In genomic region chr1:45266151-45266801, GRCh38 we compare ENCODE assay signal across 11 cellular contexts. TPM values are rescaled to one million over a fixed set of nuclear protein-coding genes. Genes with fewer than 3 reads are reported as not detected.
A peak's percentile ranks its signal among the peaks of the same experiment; 100 is the strongest.
DNase-seq lines count a peak whose midpoint lies in the region; ATAC-seq, FAIRE-seq and TF ChIP-seq lines count a peak whose summit lies in the region.
"Had no signal": no experiment of that assay in that cellular context is flagged by ENCODE, and none has a peak within 500 bp of the region (broad histone marks: within the 10 kb centered on the region; RNA-seq: fewer than 3 reads in every experiment).

No MANE protein-coding gene starts in this region.

- WGBS in gastroesophageal sphincter (ENCODE audit: low coverage in 1 of 2), 2 donors = 17 to 31% methylated on average over 6 to 7 of the region's 7 CpGs
- 73 to 81% methylated on average over 7 of the region's 7 CpGs for WGBS in lower leg skin, 2 donors

- no peak for TF ChIP-seq EP300 in gastroesophageal sphincter (IDR thresholded peaks at IDR 0.05)

- no peaks in the 10 kb centered on the region for H3K36me3 Mint-ChIP-seq in activated CD8-positive, alpha-beta T cell treated with anti-CD3 and anti-CD28 coated beads for 36 hours (ENCODE audit: low read depth)

- H3K4me3 ChIP-seq in gastroesophageal sphincter = no peak overlapping the region
- H3K4me3 ChIP-seq in lower leg skin (ENCODE audit: low read depth, poor library complexity, severe bottlenecking) = no peak overlapping the region

- H3K27me3 Mint-ChIP-seq in activated CD8-positive, alpha-beta T cell treated with anti-CD3 and anti-CD28 coated beads for 36 hours = no peaks in the 10 kb centered on the region
- H3K27me3 Mint-ChIP-seq: activated CD4-positive, alpha-beta T cell treated with anti-CD3 and anti-CD28 coated beads, Interleukin-2, amount 10 ng/mL, durations not matched to agents 24 days and 14 days had no signal

- TF ChIP-seq CTCF in gastroesophageal sphincter (IDR thresholded peaks at IDR 0.05) (peak in 1 of 4 experiments; percentile 6), lower leg skin (IDR thresholded peaks at IDR 0.05) (no peak), D721Med (IDR thresholded peaks at IDR 0.05; ENCODE audit: insufficient read depth, missing control alignments) (no peak)
- no peak for TF ChIP-seq CTCF in activated CD8-positive, alpha-beta T cell treated with anti-CD3 and anti-CD28 coated beads for 36 hours (IDR thresholded peaks at IDR 0.05)

- intact Hi-C loops in posterior vena cava (cut with DNase I) = no loop called here
- intact Hi-C loops in activated CD8-positive, alpha-beta T cell treated with anti-CD3 and anti-CD28 coated beads for 36 hours (cut with micrococcal nuclease) = no loop called here
- intact Hi-C loops in lower leg skin (cut with DNase I; ENCODE audit: low total_unique reads) = no loop called here

- DNase-seq in DMS53 (lab: John Stamatoyannopoulos, UW) = peak; percentile 94
- DNase-seq in SHP77 treated with DMSO at 0.1 percent for 48 hours (lab: John Stamatoyannopoulos, UW) = peak; percentile 80
- peak; percentile 85 for DNase-seq in posterior vena cava (ENCODE audit: low spot score)
- DNase-seq in stimulated activated naive CD4-positive, alpha-beta T cell treated with Interleukin-2 at 50 U/mL for 16 hours (lab: John Stamatoyannopoulos, UW) = no peak
- DNase-seq in activated CD8-positive, alpha-beta T cell treated with anti-CD3 and anti-CD28 coated beads for 36 hours = no peak
- DNase-seq in lower leg skin (ENCODE audit: low spot score in 2 of 2) = no peak
- no peak for DNase-seq in D721Med (ENCODE audit: insufficient read length, low spot score)
- DNase-seq: activated CD4-positive, alpha-beta T cell treated with anti-CD3 and anti-CD28 coated beads, Interleukin-2, amount 10 ng/mL, durations not matched to agents 24 days and 14 days; NCI-H146 had no signal

- peaks cover 0 to 26% (median 3%) of the 10 kb centered on the region in 3 donors for H3K4me1 ChIP-seq in gastroesophageal sphincter

- FAIRE-seq in D721Med (lab: Jason Lieb, UNC) = no peak
- FAIRE-seq: G401.6 had no signal

- ATAC-seq in gastroesophageal sphincter = peak; percentile 82
- ATAC-seq in activated CD8-positive, alpha-beta T cell treated with anti-CD3 and anti-CD28 coated beads for 36 hours = no peak

- H3K36me3 ChIP-seq in gastroesophageal sphincter = no peaks in the 10 kb centered on the region

- CTCF ChIA-PET in activated CD8-positive, alpha-beta T cell treated with anti-CD3 and anti-CD28 coated beads for 36 hours (lab: Charles Lee) = no interaction called here

- no peaks in the 10 kb centered on the region for H3K4me1 Mint-ChIP-seq in activated CD8-positive, alpha-beta T cell treated with anti-CD3 and anti-CD28 coated beads for 36 hours (ENCODE audit: low read depth)
- H3K4me1 Mint-ChIP-seq: activated CD4-positive, alpha-beta T cell treated with anti-CD3 and anti-CD28 coated beads, Interleukin-2, amount 10 ng/mL, durations not matched to agents 24 days and 14 days had no signal

- H3K4me3 Mint-ChIP-seq in activated CD8-positive, alpha-beta T cell treated with anti-CD3 and anti-CD28 coated beads for 36 hours = no peak overlapping the region
- H3K4me3 Mint-ChIP-seq: activated CD4-positive, alpha-beta T cell treated with anti-CD3 and anti-CD28 coated beads, Interleukin-2, amount 10 ng/mL, durations not matched to agents 24 days and 14 days had no signal

- H3K27me3 ChIP-seq in gastroesophageal sphincter = no peaks in the 10 kb centered on the region

- POLR2A ChIA-PET in activated CD8-positive, alpha-beta T cell treated with anti-CD3 and anti-CD28 coated beads for 36 hours (lab: Charles Lee) = no interaction called here

- peaks cover 0 to 6% (median 0%) of the 10 kb centered on the region in 3 donors for H3K9me3 ChIP-seq in gastroesophageal sphincter

- no peaks in the 10 kb centered on the region for H3K9me3 Mint-ChIP-seq in activated CD8-positive, alpha-beta T cell treated with anti-CD3 and anti-CD28 coated beads for 36 hours

- H3K27ac Mint-ChIP-seq in activated CD8-positive, alpha-beta T cell treated with anti-CD3 and anti-CD28 coated beads for 36 hours = no peak overlapping the region
- H3K27ac Mint-ChIP-seq: activated CD4-positive, alpha-beta T cell treated with anti-CD3 and anti-CD28 coated beads, Interleukin-2, amount 10 ng/mL, durations not matched to agents 24 days and 14 days had no signal

- no peak for TF ChIP-seq POLR2A in gastroesophageal sphincter (IDR thresholded peaks at IDR 0.05)
- no peak for TF ChIP-seq POLR2A in lower leg skin (IDR thresholded peaks at IDR 0.05)

- peak overlapping the region; percentile 44 to 86 (median 86) for H3K27ac ChIP-seq in gastroesophageal sphincter

RNA-seq across cellular contexts. Expression of gene ZSWIM5, which starts 59.9 kb away (rescaled TPM):
- total RNA-seq in gastroesophageal sphincter (1 to 10 TPM; 3.3 to 8.1 (median 5.8) TPM), posterior vena cava (1 to 10 TPM; 1.9 to 2.4 TPM), lower leg skin (1 to 10 TPM; 1.3 to 2.2 (median 1.7) TPM)
- total RNA-seq in activated CD8-positive, alpha-beta T cell treated with anti-CD3 and anti-CD28 coated beads for 36 hours = under 1 TPM; 0.70 to 0.87 TPM

Comparison
In these comparisons a context has a peak if more than half of its experiments do, and no peak if none do; other contexts are left out.
1. DNase-seq: peak in DMS53 (single experiment), SHP77 treated with DMSO at 0.1 percent for 48 hours (single experiment) and posterior vena cava (single experiment); none in stimulated activated naive CD4-positive, alpha-beta T cell treated with Interleukin-2 at 50 U/mL for 16 hours (single experiment), activated CD8-positive, alpha-beta T cell treated with anti-CD3 and anti-CD28 coated beads for 36 hours (single experiment), lower leg skin (0 of 2) and D721Med (single experiment).